ENCODE assay signal across 12 cellular contexts in genomic region chr5:163261647-163262269, GRCh38.
"Had no signal": no experiment of that assay in that cellular context is flagged by ENCODE, and none has a peak within 500 bp of the region (broad histone marks: within the 10 kb centered on the region; RNA-seq: fewer than 3 reads in every experiment).

No MANE protein-coding gene starts in this region.

- DNase-seq: activated CD4-positive, alpha-beta T cell treated with anti-CD3 and anti-CD28 coated beads for 4 hours; activated CD8-positive, alpha-beta memory T cell treated with anti-CD3 and anti-CD28 coated beads, Interleukin-2, amount 50 U/mL, for 48 hours; activated CD8-positive, alpha-beta T cell treated with anti-CD3 and anti-CD28 coated beads, Interleukin-2, amount 10 ng/mL, durations not matched to agents 7 days and 5 days; activated naive CD4-positive, alpha-beta T cell; foreskin melanocyte; heart left ventricle; left ventricle myocardium inferior; stimulated activated CD4-positive, alpha-beta T cell treated with anti-CD3 and anti-CD28 coated beads, Interleukin-2, amount 100 ng/mL, for 48 hours; stimulated activated CD8-positive, alpha-beta memory T cell treated with anti-CD3 and anti-CD28 coated beads, Interleukin-4, amount 100 ng/mL, for 48 hours; stimulated activated naive CD8-positive, alpha-beta T cell treated with anti-CD3 and anti-CD28 coated beads, Interleukin-15, Interleukin-2, amounts not matched to agents 100 U/mL and 50 U/mL, for 24 hours; upper lobe of left lung had no signal

- H3K4me3 ChIP-seq: ascending aorta, heart left ventricle, left ventricle myocardium inferior, upper lobe of left lung had no signal

- H3K36me3 ChIP-seq: ascending aorta, heart left ventricle, left ventricle myocardium inferior, upper lobe of left lung had no signal

- H3K27ac ChIP-seq: ascending aorta, heart left ventricle, left ventricle myocardium inferior, upper lobe of left lung had no signal

- H3K27me3 ChIP-seq: ascending aorta, upper lobe of left lung had no signal

- H3K4me1 ChIP-seq: ascending aorta, heart left ventricle, left ventricle myocardium inferior, upper lobe of left lung had no signal

- H3K9me3 ChIP-seq: ascending aorta, left ventricle myocardium inferior, upper lobe of left lung had no signal

- ATAC-seq: activated CD8-positive, alpha-beta T cell treated with anti-CD3 and anti-CD28 coated beads, Interleukin-2, amount 10 ng/mL, durations not matched to agents 7 days and 5 days; heart left ventricle; stimulated activated naive CD8-positive, alpha-beta T cell treated with anti-CD3 and anti-CD28 coated beads, Interleukin-15, Interleukin-2, amounts not matched to agents 100 U/mL and 50 U/mL, for 24 hours had no signal
